Comparison of ENCODE assay signal across 1 cellular context in genomic region chr3:51706021-51706485, GRCh38.
TF ChIP-seq lines count a peak whose summit lies in the region.

No MANE protein-coding gene starts in this region.

TF ChIP-seq in IMR-90, 13 proteins besides CTCF, POLR2A, EP300 and RAD21:
- TF ChIP-seq USF2 (IDR thresholded peaks at IDR 0.05; ENCODE audit: low read depth, low read length), result no peak
- TF ChIP-seq MAFK (IDR thresholded peaks at IDR 0.05; ENCODE audit: low read depth, low read length), result no peak
- no peak for TF ChIP-seq SMC3 (IDR thresholded peaks at IDR 0.05; ENCODE audit: low read depth, low read length)
- no peak for TF ChIP-seq BHLHE40 (IDR thresholded peaks at IDR 0.05; ENCODE audit: low read depth, low read length)
- no peak for TF ChIP-seq NFE2L2 (IDR thresholded peaks at IDR 0.05; ENCODE audit: low read depth, low read length)
